In genomic region chr20:54004397-54004940, GRCh38 we compare ENCODE assay signal across 11 cellular contexts.
DNase-seq lines count a peak whose midpoint lies in the region; ATAC-seq and TF ChIP-seq lines count a peak whose summit lies in the region.
"Had no signal": no experiment of that assay in that cellular context is flagged by ENCODE, and none has a peak within 500 bp of the region (broad histone marks: within the 10 kb centered on the region; RNA-seq: fewer than 3 reads in every experiment).

No MANE protein-coding gene starts in this region.

- H2AFZ ChIP-seq in OCI-LY3 (ENCODE audit: low read depth, low read length) = no peak overlapping the region

- peak overlapping the region; percentile 73 for H3K4me2 ChIP-seq in OCI-LY3 (ENCODE audit: low read length)

- no peaks in the 10 kb centered on the region for H3K27me3 ChIP-seq in OCI-LY3 (ENCODE audit: low read depth, low read length)

- H3K9me3 ChIP-seq in OCI-LY3 (ENCODE audit: insufficient read depth, low read length) = peaks cover 35% of the 10 kb centered on the region

- H3K36me3 Mint-ChIP-seq in nephron progenitor cell (ENCODE audit: low read depth) = peaks cover 20% of the 10 kb centered on the region
- peaks cover 3% of the 10 kb centered on the region for H3K36me3 Mint-ChIP-seq in activated T-helper 2 cell treated with anti-CD3 and anti-CD28 coated beads, Interferon-gamma antibody, Interleukin-2, Interleukin-4, amounts not matched to agents 10 μg/mL and 5 μg/mL and 100 μg/mL, durations not matched to agents 14 hours and 24 hours and 36 hours (ENCODE audit: low read depth)

- H3K79me2 ChIP-seq in OCI-LY3 (ENCODE audit: low read length) = no peaks in the 10 kb centered on the region

- no peaks in the 10 kb centered on the region for H3K4me1 Mint-ChIP-seq in nephron progenitor cell
- H3K4me1 Mint-ChIP-seq in activated T-helper 2 cell treated with anti-CD3 and anti-CD28 coated beads, Interferon-gamma antibody, Interleukin-2, Interleukin-4, amounts not matched to agents 10 μg/mL and 5 μg/mL and 100 μg/mL, durations not matched to agents 14 hours and 24 hours and 36 hours (ENCODE audit: low read depth) = peaks cover 2% of the 10 kb centered on the region

- H3K36me3 ChIP-seq in OCI-LY3 (replicated peaks; ENCODE audit: low read depth, low read length) = peaks cover 24% of the 10 kb centered on the region

- H3K27ac ChIP-seq in OCI-LY3 (ENCODE audit: low read length) = peak overlapping the region; percentile 43

- ATAC-seq in GM18511 (IDR thresholded peaks at IDR 0.05; ENCODE audit: unreplicated experiment) (peak; percentile 99), GM19463 (IDR thresholded peaks at IDR 0.05; ENCODE audit: unreplicated experiment) (peak; percentile 100), HG02973 (IDR thresholded peaks at IDR 0.05; ENCODE audit: unreplicated experiment) (peak; percentile 97)
- ATAC-seq: naive thymus-derived CD4-positive, alpha-beta T cell had no signal

- H4K20me1 ChIP-seq in OCI-LY3 (ENCODE audit: insufficient read depth, low read length) = no peaks in the 10 kb centered on the region

- H3K4me1 ChIP-seq in OCI-LY3 (ENCODE audit: low read length) = peaks cover 25% of the 10 kb centered on the region

- H3K4me3 Mint-ChIP-seq in nephron progenitor cell = no peak overlapping the region
- no peak overlapping the region for H3K4me3 Mint-ChIP-seq in activated T-helper 2 cell treated with anti-CD3 and anti-CD28 coated beads, Interferon-gamma antibody, Interleukin-2, Interleukin-4, amounts not matched to agents 10 μg/mL and 5 μg/mL and 100 μg/mL, durations not matched to agents 14 hours and 24 hours and 36 hours (ENCODE audit: low read depth)
- H3K4me3 Mint-ChIP-seq: H9; naive thymus-derived CD4-positive, alpha-beta T cell had no signal

- H3K27me3 Mint-ChIP-seq in nephron progenitor cell (ENCODE audit: low read depth, poor library complexity) = peaks cover 17% of the 10 kb centered on the region
- peaks cover 17% of the 10 kb centered on the region for H3K27me3 Mint-ChIP-seq in activated T-helper 2 cell treated with anti-CD3 and anti-CD28 coated beads, Interferon-gamma antibody, Interleukin-2, Interleukin-4, amounts not matched to agents 10 μg/mL and 5 μg/mL and 100 μg/mL, durations not matched to agents 14 hours and 24 hours and 36 hours (ENCODE audit: low read depth)

- H3K27ac Mint-ChIP-seq in nephron progenitor cell = no peak overlapping the region
- H3K27ac Mint-ChIP-seq in activated T-helper 2 cell treated with anti-CD3 and anti-CD28 coated beads, Interferon-gamma antibody, Interleukin-2, Interleukin-4, amounts not matched to agents 10 μg/mL and 5 μg/mL and 100 μg/mL, durations not matched to agents 14 hours and 24 hours and 36 hours = no peak overlapping the region
- H3K27ac Mint-ChIP-seq: H9; naive thymus-derived CD4-positive, alpha-beta T cell had no signal

- TF ChIP-seq CTCF in OCI-LY3 (IDR thresholded peaks at IDR 0.05; ENCODE audit: low read depth, low read length) (no peak), nephron progenitor cell (IDR thresholded peaks at IDR 0.05) (no peak)

- intact Hi-C loops in activated T-helper 2 cell treated with anti-CD3 and anti-CD28 coated beads, Interferon-gamma antibody, Interleukin-2, Interleukin-4, amounts not matched to agents 10 μg/mL and 5 μg/mL and 100 μg/mL, durations not matched to agents 14 hours and 24 hours and 36 hours (cut with micrococcal nuclease) = no loop called here

- H3K4me3 ChIP-seq in OCI-LY3 (ENCODE audit: low read length) = peak overlapping the region; percentile 41; the same call in 1 of the 2 replicates

- DNase-seq in stimulated activated CD4-positive, alpha-beta T cell treated with anti-CD3 and anti-CD28 coated beads, Interleukin-4, amount 100 ng/mL, for 4 hours = no peak
- DNase-seq in NCI-H1417 treated with DMSO at 0.1 percent for 48 hours (lab: John Stamatoyannopoulos, UW) = no peak
- no peak for DNase-seq in nephron progenitor cell
- DNase-seq in activated T-helper 2 cell treated with anti-CD3 and anti-CD28 coated beads, Interferon-gamma antibody, Interleukin-2, Interleukin-4, amounts not matched to agents 10 μg/mL and 5 μg/mL and 100 μg/mL, durations not matched to agents 14 hours and 24 hours and 36 hours (ENCODE audit: low spot score) = no peak
- DNase-seq: H9; naive thymus-derived CD4-positive, alpha-beta T cell; stimulated activated CD4-positive, alpha-beta T cell treated with anti-CD3 and anti-CD28 coated beads, Interleukin-12 subunit alpha, Interleukin-12 subunit beta, amount 100 ng/mL, for 4 hours had no signal

- peaks cover 37% of the 10 kb centered on the region for H3K9me3 Mint-ChIP-seq in nephron progenitor cell
- peaks cover 28% of the 10 kb centered on the region for H3K9me3 Mint-ChIP-seq in activated T-helper 2 cell treated with anti-CD3 and anti-CD28 coated beads, Interferon-gamma antibody, Interleukin-2, Interleukin-4, amounts not matched to agents 10 μg/mL and 5 μg/mL and 100 μg/mL, durations not matched to agents 14 hours and 24 hours and 36 hours

- H3K9ac ChIP-seq in OCI-LY3 (ENCODE audit: low read length) = peak overlapping the region; percentile 5; the same call in 1 of the 2 replicates
